Comparison of ENCODE assay signal across 13 cellular contexts in the genomic region with DNA sequence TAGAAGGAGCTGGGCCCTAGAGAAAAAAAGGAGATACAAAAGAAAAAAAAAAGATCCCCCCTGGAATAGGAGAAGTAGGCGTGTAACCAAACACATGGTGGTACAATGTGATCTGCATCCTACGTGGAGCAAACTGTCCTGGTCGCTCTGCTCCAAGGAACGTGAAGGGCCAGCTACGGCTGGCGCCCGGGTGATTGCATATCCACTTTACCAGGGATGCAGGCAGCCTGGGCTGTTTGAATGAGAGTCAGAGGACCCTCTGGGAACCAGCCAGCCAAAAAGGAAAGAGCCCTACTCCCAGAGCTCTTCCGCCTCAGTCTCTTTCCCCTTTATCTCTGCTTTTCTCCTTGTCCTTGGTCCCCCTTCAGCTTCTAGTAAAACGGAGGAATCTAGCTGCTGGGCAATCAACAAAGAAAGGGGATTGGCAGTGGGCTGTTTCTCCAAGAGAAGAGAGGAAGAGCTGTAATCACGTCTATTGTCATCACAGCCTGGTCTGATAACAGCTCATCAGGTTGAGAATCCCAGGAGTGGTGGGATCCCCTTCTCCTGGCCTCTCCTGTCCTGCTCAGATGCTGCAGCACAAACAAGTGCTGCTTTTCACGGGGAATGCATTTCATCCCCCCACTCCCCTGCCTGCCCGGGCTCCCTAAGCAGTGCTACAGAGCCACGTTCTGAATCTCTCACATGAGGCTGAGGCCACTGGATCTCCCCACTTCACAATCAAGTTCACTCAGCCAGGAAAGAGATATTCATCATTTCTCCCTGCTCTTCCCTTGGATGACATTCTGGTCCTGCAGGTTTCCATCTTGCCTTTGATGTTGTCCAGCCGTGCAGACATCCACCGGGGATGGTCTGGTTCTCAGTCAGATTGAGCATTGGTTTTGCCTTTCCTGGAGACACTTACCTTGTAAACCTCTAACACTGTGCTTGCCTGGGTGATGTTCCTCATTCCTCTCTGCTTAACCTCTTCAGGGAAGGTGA.
"Had no signal": no experiment of that assay in that cellular context is flagged by ENCODE, and none has a peak within 500 bp of the region (broad histone marks: within the 10 kb centered on the region; RNA-seq: fewer than 3 reads in every experiment).

No MANE protein-coding gene starts in this region.

- H3K4me3 Mint-ChIP-seq: activated CD4-positive, alpha-beta memory T cell treated with anti-CD3 and anti-CD28 coated beads for 36 hours; natural killer cell; stimulated activated naive CD8-positive, alpha-beta T cell treated with anti-CD3 and anti-CD28 coated beads, Interleukin-15, Interleukin-2, amounts not matched to agents 100 ng/mL and 50 ng/mL, for 24 hours had no signal

- ATAC-seq: left lobe of liver, natural killer cell had no signal

- H3K27ac Mint-ChIP-seq: activated CD4-positive, alpha-beta memory T cell treated with anti-CD3 and anti-CD28 coated beads for 36 hours; natural killer cell; stimulated activated naive CD8-positive, alpha-beta T cell treated with anti-CD3 and anti-CD28 coated beads, Interleukin-15, Interleukin-2, amounts not matched to agents 100 ng/mL and 50 ng/mL, for 24 hours had no signal

- DNase-seq: activated CD4-positive, alpha-beta memory T cell treated with anti-CD3 and anti-CD28 coated beads for 36 hours; activated CD4-positive, alpha-beta T cell treated with anti-CD3 and anti-CD28 coated beads for 1 hour; activated CD8-positive, alpha-beta memory T cell treated with anti-CD3 and anti-CD28 coated beads, Interleukin-2, amount 50 U/mL, for 4 hours; activated naive CD4-positive, alpha-beta T cell; aorta; dorsolateral prefrontal cortex; glutamatergic neuron; mammary epithelial cell; natural killer cell; stimulated activated CD4-positive, alpha-beta T cell treated with anti-CD3 and anti-CD28 coated beads, Interleukin-4, amount 100 ng/mL, for 1 hour; testis had no signal

- H3K9me3 Mint-ChIP-seq: natural killer cell; stimulated activated naive CD8-positive, alpha-beta T cell treated with anti-CD3 and anti-CD28 coated beads, Interleukin-15, Interleukin-2, amounts not matched to agents 100 ng/mL and 50 ng/mL, for 24 hours had no signal

- H3K4me1 Mint-ChIP-seq: natural killer cell had no signal

- H3K36me3 Mint-ChIP-seq: activated CD4-positive, alpha-beta memory T cell treated with anti-CD3 and anti-CD28 coated beads for 36 hours; natural killer cell had no signal
